In the genomic region with DNA sequence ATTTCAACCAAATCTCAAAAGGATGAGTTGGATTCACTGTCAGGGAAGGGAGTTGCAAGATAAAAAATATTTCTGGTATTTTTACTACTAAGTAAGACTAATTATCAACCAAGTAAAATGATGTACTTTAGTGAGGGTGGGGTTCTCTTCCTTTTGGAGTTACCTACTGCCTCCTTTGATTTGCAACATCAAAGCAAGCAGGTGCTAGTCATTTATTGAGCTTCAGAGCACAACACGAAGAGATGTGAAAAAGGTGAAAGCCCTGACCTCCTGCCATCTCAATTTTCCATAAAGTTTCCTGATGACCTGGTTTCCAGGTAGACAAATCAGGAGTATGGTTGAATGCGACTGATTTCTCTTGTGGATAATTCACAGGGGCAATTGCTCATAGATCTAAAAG, we compare ENCODE assay signal across 31 cellular contexts.
"Had no signal": no experiment of that assay in that cellular context is flagged by ENCODE, and none has a peak within 500 bp of the region (broad histone marks: within the 10 kb centered on the region; RNA-seq: fewer than 3 reads in every experiment).

No MANE protein-coding gene starts in this region.

- DNase-seq: activated CD4-positive, alpha-beta T cell treated with anti-CD3 and anti-CD28 coated beads for 36 hours; activated CD4-positive, alpha-beta T cell treated with anti-CD3 and anti-CD28 coated beads, Interleukin-2, amount 10 ng/mL, durations not matched to agents 7 days and 5 days; activated CD4-positive, alpha-beta T cell treated with anti-CD3 and anti-CD28 coated beads, Interleukin-2, amount 50 U/mL, for 48 hours; activated CD4-positive, CD25-positive, alpha-beta regulatory T cell; activated CD4-positive, CD25-positive, alpha-beta regulatory T cell treated with anti-CD3 and anti-CD28 coated beads, Interleukin-2, amount 50 U/mL, for 72 hours; activated CD8-positive, alpha-beta memory T cell treated with anti-CD3 and anti-CD28 coated beads for 24 hours; activated CD8-positive, alpha-beta T cell treated with anti-CD3 and anti-CD28 coated beads for 36 hours; activated effector memory CD4-positive, alpha-beta T cell treated with Interleukin-2 at 50 U/mL for 16 hours; activated gamma-delta T cell treated with Interleukin-2 at 50 U/mL for 16 hours; activated naive CD4-positive, alpha-beta T cell treated with anti-CD3 and anti-CD28 coated beads, Interleukin-2, amount 50 U/mL, for 16 hours; activated naive CD4-positive, alpha-beta T cell treated with Interleukin-2 at 50 U/mL for 16 hours; activated T-cell treated with anti-CD3 and anti-CD28 coated beads, Interleukin-2, amount 50 U/mL, for 4 hours; amniotic stem cell; anterior cingulate cortex; brain microvascular endothelial cell; dorsolateral prefrontal cortex; effector memory CD4-positive, alpha-beta T cell; endodermal cell; foreskin keratinocyte; gastrocnemius medialis; glutamatergic neuron; heart left ventricle; T-helper 1 cell; T-helper 17 cell; T1000 had no signal

- H3K27ac Mint-ChIP-seq: activated CD4-positive, alpha-beta T cell treated with anti-CD3 and anti-CD28 coated beads for 36 hours; activated CD4-positive, alpha-beta T cell treated with anti-CD3 and anti-CD28 coated beads, Interleukin-2, amount 10 ng/mL, durations not matched to agents 7 days and 5 days; activated CD8-positive, alpha-beta T cell treated with anti-CD3 and anti-CD28 coated beads for 36 hours; activated naive CD8-positive, alpha-beta T cell; activated T-helper 17 cell treated with anti-CD3 and anti-CD28 coated beads, Interleukin-2, amount 50 U/mL, for 72 hours; dendritic cell treated with granulocyte-macrophage colony-stimulating factor and Interleukin-4, amounts not matched to agents 40 ng/mL and 50 ng/mL, for 4 days; endodermal cell; T-helper 17 cell; T-helper 2 cell treated with Interferon-gamma antibody and Interleukin-4, amounts not matched to agents 5 μg/mL and 100 μg/mL, for 36 hours had no signal

- H3K27ac ChIP-seq: brain microvascular endothelial cell, coronary artery, dorsolateral prefrontal cortex, foreskin keratinocyte, gastrocnemius medialis, heart left ventricle had no signal

- H3K4me3 ChIP-seq: coronary artery, dorsolateral prefrontal cortex, gastrocnemius medialis, heart left ventricle had no signal

- H3K9me3 Mint-ChIP-seq: activated CD4-positive, alpha-beta T cell treated with anti-CD3 and anti-CD28 coated beads, Interleukin-2, amount 10 ng/mL, durations not matched to agents 7 days and 5 days; activated CD8-positive, alpha-beta T cell treated with anti-CD3 and anti-CD28 coated beads for 36 hours; activated T-cell treated with anti-CD3 and anti-CD28 coated beads, Interleukin-2, amount 50 U/mL, for 4 hours; activated T-helper 17 cell treated with anti-CD3 and anti-CD28 coated beads, Interleukin-2, amount 50 U/mL, for 72 hours; central memory CD8-positive, alpha-beta T cell; dendritic cell treated with granulocyte-macrophage colony-stimulating factor and Interleukin-4, amounts not matched to agents 40 ng/mL and 50 ng/mL, for 4 days; endodermal cell; T-helper 2 cell treated with Interferon-gamma antibody and Interleukin-4, amounts not matched to agents 5 μg/mL and 100 μg/mL, for 36 hours had no signal

- H3K27me3 ChIP-seq: brain microvascular endothelial cell, dorsolateral prefrontal cortex, foreskin keratinocyte, gastrocnemius medialis, heart left ventricle had no signal

- H3K4me1 Mint-ChIP-seq: activated CD4-positive, alpha-beta T cell treated with anti-CD3 and anti-CD28 coated beads, Interleukin-2, amount 10 ng/mL, durations not matched to agents 7 days and 5 days; central memory CD8-positive, alpha-beta T cell; endodermal cell had no signal

- H3K4me1 ChIP-seq: foreskin keratinocyte, gastrocnemius medialis had no signal

- H3K27me3 Mint-ChIP-seq: activated CD4-positive, alpha-beta T cell treated with anti-CD3 and anti-CD28 coated beads for 36 hours; activated CD4-positive, alpha-beta T cell treated with anti-CD3 and anti-CD28 coated beads, Interleukin-2, amount 10 ng/mL, durations not matched to agents 7 days and 5 days; activated CD8-positive, alpha-beta T cell treated with anti-CD3 and anti-CD28 coated beads for 36 hours; activated naive CD8-positive, alpha-beta T cell; activated T-helper 17 cell treated with anti-CD3 and anti-CD28 coated beads, Interleukin-2, amount 50 U/mL, for 72 hours; central memory CD8-positive, alpha-beta T cell; dendritic cell treated with granulocyte-macrophage colony-stimulating factor and Interleukin-4, amounts not matched to agents 40 ng/mL and 50 ng/mL, for 4 days; T-helper 17 cell had no signal

- H3K4me3 Mint-ChIP-seq: activated CD4-positive, alpha-beta T cell treated with anti-CD3 and anti-CD28 coated beads for 36 hours; activated CD4-positive, alpha-beta T cell treated with anti-CD3 and anti-CD28 coated beads, Interleukin-2, amount 10 ng/mL, durations not matched to agents 7 days and 5 days; activated CD8-positive, alpha-beta T cell treated with anti-CD3 and anti-CD28 coated beads for 36 hours; activated naive CD8-positive, alpha-beta T cell; activated T-cell treated with anti-CD3 and anti-CD28 coated beads, Interleukin-2, amount 50 U/mL, for 4 hours; activated T-helper 17 cell treated with anti-CD3 and anti-CD28 coated beads, Interleukin-2, amount 50 U/mL, for 72 hours; central memory CD8-positive, alpha-beta T cell; dendritic cell treated with granulocyte-macrophage colony-stimulating factor and Interleukin-4, amounts not matched to agents 40 ng/mL and 50 ng/mL, for 4 days; endodermal cell; T-helper 17 cell; T-helper 2 cell treated with Interferon-gamma antibody and Interleukin-4, amounts not matched to agents 5 μg/mL and 100 μg/mL, for 36 hours had no signal

- ATAC-seq: activated CD4-positive, alpha-beta T cell treated with anti-CD3 and anti-CD28 coated beads for 36 hours; activated CD8-positive, alpha-beta T cell treated with anti-CD3 and anti-CD28 coated beads for 36 hours; activated T-cell treated with anti-CD3 and anti-CD28 coated beads, Interleukin-2, amount 50 U/mL, for 4 hours; activated T-helper 17 cell treated with anti-CD3 and anti-CD28 coated beads, Interleukin-2, amount 50 U/mL, for 72 hours; foreskin keratinocyte; gastrocnemius medialis; heart left ventricle; T-helper 17 cell had no signal

- H3K36me3 ChIP-seq: brain microvascular endothelial cell, gastrocnemius medialis had no signal

- H3K9me3 ChIP-seq: gastrocnemius medialis, heart left ventricle had no signal
